Comparison of ENCODE assay signal across 15 cellular contexts in genomic region chr20:34293119-34293518, GRCh38. TPM values are rescaled to one million over a fixed set of nuclear protein-coding genes. Genes with fewer than 3 reads are reported as not detected.
DNase-seq lines count a peak whose midpoint lies in the region; ATAC-seq and TF ChIP-seq lines count a peak whose summit lies in the region.
"Had no signal": no experiment of that assay in that cellular context is flagged by ENCODE, and none has a peak within 500 bp of the region (broad histone marks: within the 10 kb centered on the region; RNA-seq: fewer than 3 reads in every experiment).

No MANE protein-coding gene starts in this region.

- H3K9me3 Mint-ChIP-seq in Caco-2 (ENCODE audit: unreplicated experiment): no peaks in the 10 kb centered on the region
- H3K9me3 Mint-ChIP-seq in activated T-helper 2 cell treated with anti-CD3 and anti-CD28 coated beads, Interferon-gamma antibody, Interleukin-2, Interleukin-4, amounts not matched to agents 10 μg/mL and 5 μg/mL and 100 μg/mL, durations not matched to agents 14 hours and 24 hours and 36 hours: no peaks in the 10 kb centered on the region
- no peaks in the 10 kb centered on the region for H3K9me3 Mint-ChIP-seq in endothelial cell (ENCODE audit: unreplicated experiment)
- no peaks in the 10 kb centered on the region for H3K9me3 Mint-ChIP-seq in stimulated activated effector memory CD8-positive, alpha-beta T cell treated with anti-CD3 and anti-CD28 coated beads, Interleukin-12 subunit alpha, Interleukin-12 subunit beta, amount 100 ng/mL, for 72 hours
- H3K9me3 Mint-ChIP-seq: CD8-positive, alpha-beta T cell had no signal

- intact Hi-C loops in Caco-2 (cut with micrococcal nuclease; ENCODE audit: unreplicated experiment): no loop called here
- intact Hi-C loops in activated T-helper 2 cell treated with anti-CD3 and anti-CD28 coated beads, Interferon-gamma antibody, Interleukin-2, Interleukin-4, amounts not matched to agents 10 μg/mL and 5 μg/mL and 100 μg/mL, durations not matched to agents 14 hours and 24 hours and 36 hours (cut with micrococcal nuclease): no loop called here

- no peak overlapping the region for H3K27ac Mint-ChIP-seq in Caco-2 (ENCODE audit: unreplicated experiment)
- H3K27ac Mint-ChIP-seq in activated T-helper 2 cell treated with anti-CD3 and anti-CD28 coated beads, Interferon-gamma antibody, Interleukin-2, Interleukin-4, amounts not matched to agents 10 μg/mL and 5 μg/mL and 100 μg/mL, durations not matched to agents 14 hours and 24 hours and 36 hours: peak overlapping the region; percentile 30
- peak overlapping the region; percentile 78 for H3K27ac Mint-ChIP-seq in endothelial cell (ENCODE audit: unreplicated experiment)
- peak overlapping the region; percentile 24 for H3K27ac Mint-ChIP-seq in stimulated activated effector memory CD8-positive, alpha-beta T cell treated with anti-CD3 and anti-CD28 coated beads, Interleukin-12 subunit alpha, Interleukin-12 subunit beta, amount 100 ng/mL, for 72 hours
- H3K27ac Mint-ChIP-seq: B cell; CD8-positive, alpha-beta T cell had no signal

- no peaks in the 10 kb centered on the region for H3K27me3 Mint-ChIP-seq in Caco-2 (ENCODE audit: insufficient read depth, unreplicated experiment)
- no peaks in the 10 kb centered on the region for H3K27me3 Mint-ChIP-seq in activated T-helper 2 cell treated with anti-CD3 and anti-CD28 coated beads, Interferon-gamma antibody, Interleukin-2, Interleukin-4, amounts not matched to agents 10 μg/mL and 5 μg/mL and 100 μg/mL, durations not matched to agents 14 hours and 24 hours and 36 hours (ENCODE audit: low read depth)
- peaks cover 13% of the 10 kb centered on the region for H3K27me3 Mint-ChIP-seq in endothelial cell (ENCODE audit: unreplicated experiment)
- H3K27me3 Mint-ChIP-seq: B cell had no signal

- no peak for ATAC-seq in stimulated activated effector memory CD8-positive, alpha-beta T cell treated with anti-CD3 and anti-CD28 coated beads, Interleukin-12 subunit alpha, Interleukin-12 subunit beta, amount 100 ng/mL, for 72 hours
- no peak for ATAC-seq in GM21390 (IDR thresholded peaks at IDR 0.05; ENCODE audit: unreplicated experiment)
- ATAC-seq: CD8-positive, alpha-beta T cell had no signal

- H3K36me3 Mint-ChIP-seq in Caco-2 (ENCODE audit: insufficient read depth, unreplicated experiment) (peaks cover 91% of the 10 kb centered on the region), endothelial cell (ENCODE audit: low read depth, unreplicated experiment) (peaks cover 55% of the 10 kb centered on the region)
- H3K36me3 Mint-ChIP-seq in activated T-helper 2 cell treated with anti-CD3 and anti-CD28 coated beads, Interferon-gamma antibody, Interleukin-2, Interleukin-4, amounts not matched to agents 10 μg/mL and 5 μg/mL and 100 μg/mL, durations not matched to agents 14 hours and 24 hours and 36 hours (ENCODE audit: low read depth): peaks cover 57% of the 10 kb centered on the region
- peaks cover 64% of the 10 kb centered on the region for H3K36me3 Mint-ChIP-seq in stimulated activated effector memory CD8-positive, alpha-beta T cell treated with anti-CD3 and anti-CD28 coated beads, Interleukin-12 subunit alpha, Interleukin-12 subunit beta, amount 100 ng/mL, for 72 hours

- H3K36me3 ChIP-seq in Caco-2 (ENCODE audit: control insufficient read depth, insufficient read depth, low read length): peaks cover 32% of the 10 kb centered on the region

- no peaks in the 10 kb centered on the region for H3K27me3 ChIP-seq in Caco-2 (replicated peaks; ENCODE audit: control insufficient read depth, insufficient read depth, low read length)
- H3K27me3 ChIP-seq: BLaER1 treated with 17β-estradiol and CSF1 and Interleukin-3, amounts not matched to agents 10 nM and 100 nM had no signal

- DNase-seq in Caco-2 (no peak), endothelial cell (ENCODE audit: low spot score) (no peak)
- DNase-seq in activated T-helper 2 cell treated with anti-CD3 and anti-CD28 coated beads, Interferon-gamma antibody, Interleukin-2, Interleukin-4, amounts not matched to agents 10 μg/mL and 5 μg/mL and 100 μg/mL, durations not matched to agents 14 hours and 24 hours and 36 hours (ENCODE audit: low spot score): no peak
- DNase-seq in stimulated activated effector memory CD8-positive, alpha-beta T cell treated with anti-CD3 and anti-CD28 coated beads, Interleukin-12 subunit alpha, Interleukin-12 subunit beta, amount 100 ng/mL, for 72 hours (ENCODE audit: low spot score in 2 of 2): no peak
- DNase-seq in stimulated activated CD4-positive, alpha-beta T cell treated with anti-CD3 and anti-CD28 coated beads, Interleukin-15, amount 100 ng/mL, for 24 hours: no peak
- DNase-seq: CD8-positive, alpha-beta T cell; DMS 273 treated with DMSO at 0.1 percent for 48 hours; DMS53; GM23248; HCEC 1CT had no signal

- TF ChIP-seq CTCF in Caco-2 (IDR thresholded peaks at IDR 0.05; ENCODE audit: insufficient read depth in 1 of 2, low read depth in 1 of 2, low read length in 1 of 2, severe bottlenecking in 1 of 2, unreplicated experiment in 1 of 2) (no peak), endothelial cell (IDR thresholded peaks at IDR 0.05; ENCODE audit: unreplicated experiment) (no peak)

- BruUV-seq in Caco-2 (replicated peaks; lab: Mats Ljungman, UMichigan): TSS peak; percentile 0

- H3K4me3 Mint-ChIP-seq in Caco-2 (ENCODE audit: unreplicated experiment) (no peak overlapping the region), endothelial cell (ENCODE audit: unreplicated experiment) (peak overlapping the region; percentile 73)
- H3K4me3 Mint-ChIP-seq in activated T-helper 2 cell treated with anti-CD3 and anti-CD28 coated beads, Interferon-gamma antibody, Interleukin-2, Interleukin-4, amounts not matched to agents 10 μg/mL and 5 μg/mL and 100 μg/mL, durations not matched to agents 14 hours and 24 hours and 36 hours (ENCODE audit: low read depth): no peak overlapping the region
- no peak overlapping the region for H3K4me3 Mint-ChIP-seq in stimulated activated effector memory CD8-positive, alpha-beta T cell treated with anti-CD3 and anti-CD28 coated beads, Interleukin-12 subunit alpha, Interleukin-12 subunit beta, amount 100 ng/mL, for 72 hours
- H3K4me3 Mint-ChIP-seq: B cell; CD8-positive, alpha-beta T cell had no signal

- H3K4me3 ChIP-seq in Caco-2 (ENCODE audit: low read depth, low read length): no peak overlapping the region
- H3K4me3 ChIP-seq: BLaER1 treated with 17β-estradiol and CSF1 and Interleukin-3, amounts not matched to agents 10 nM and 100 nM; GM23248 had no signal

- no peaks in the 10 kb centered on the region for H3K4me1 Mint-ChIP-seq in Caco-2 (ENCODE audit: low read depth, unreplicated experiment)
- no peaks in the 10 kb centered on the region for H3K4me1 Mint-ChIP-seq in activated T-helper 2 cell treated with anti-CD3 and anti-CD28 coated beads, Interferon-gamma antibody, Interleukin-2, Interleukin-4, amounts not matched to agents 10 μg/mL and 5 μg/mL and 100 μg/mL, durations not matched to agents 14 hours and 24 hours and 36 hours (ENCODE audit: low read depth)
- peaks cover 18% of the 10 kb centered on the region for H3K4me1 Mint-ChIP-seq in endothelial cell (ENCODE audit: unreplicated experiment)
- H3K4me1 Mint-ChIP-seq in stimulated activated effector memory CD8-positive, alpha-beta T cell treated with anti-CD3 and anti-CD28 coated beads, Interleukin-12 subunit alpha, Interleukin-12 subunit beta, amount 100 ng/mL, for 72 hours: no peaks in the 10 kb centered on the region
- H3K4me1 Mint-ChIP-seq: B cell had no signal

- no peaks in the 10 kb centered on the region for H3K9me3 ChIP-seq in Caco-2
- H3K9me3 ChIP-seq: BLaER1 treated with 17β-estradiol and CSF1 and Interleukin-3, amounts not matched to agents 10 nM and 100 nM had no signal

- POLR2A ChIA-PET in Caco-2 (lab: Charles Lee): interaction anchor here (0.7 kb wide), 1 partner anchor 18 kb away, joined by 3 read pairs; no protein-coding TSS in a partner anchor

- CTCF ChIA-PET in Caco-2 (lab: Charles Lee): interaction anchor here (0.5 kb wide), 1 partner anchor 18 kb away, joined by 4 read pairs; no protein-coding TSS in a partner anchor

- H3K4me1 ChIP-seq in Caco-2: no peaks in the 10 kb centered on the region

RNA-seq across cellular contexts. Expression of gene AHCY, which starts 10.0 kb away (rescaled TPM):
- total RNA-seq in Caco-2 (2022) (665 and 691 TPM in 2 replicates), endothelial cell (ENCODE audit: unreplicated experiment) (165 TPM)
- total RNA-seq in activated T-helper 2 cell treated with anti-CD3 and anti-CD28 coated beads, Interferon-gamma antibody, Interleukin-2, Interleukin-4, amounts not matched to agents 10 μg/mL and 5 μg/mL and 100 μg/mL, durations not matched to agents 14 hours and 24 hours and 36 hours: 120 and 122 TPM in 2 replicates

RNA-seq across cellular contexts. Expression of gene ASIP, which starts 51.9 kb away (rescaled TPM):
- not detected in 2 replicates for total RNA-seq in Caco-2 (2022)
- not detected in 2 replicates for total RNA-seq in activated T-helper 2 cell treated with anti-CD3 and anti-CD28 coated beads, Interferon-gamma antibody, Interleukin-2, Interleukin-4, amounts not matched to agents 10 μg/mL and 5 μg/mL and 100 μg/mL, durations not matched to agents 14 hours and 24 hours and 36 hours
- not detected for total RNA-seq in endothelial cell (ENCODE audit: unreplicated experiment)
- total RNA-seq: A172; B cell; CD8-positive, alpha-beta T cell; GM23248; HT-29 had no signal
